28 cellular contexts compared by ENCODE assay signal in genomic region chr5:16756692-16757091, GRCh38.
"Had no signal": no experiment of that assay in that cellular context is flagged by ENCODE, and none has a peak within 500 bp of the region (broad histone marks: within the 10 kb centered on the region; RNA-seq: fewer than 3 reads in every experiment).

No MANE protein-coding gene starts in this region.

- H3K27ac Mint-ChIP-seq: immature natural killer cell; mesothelial cell of epicardium; naive B cell; natural killer cell; stimulated activated naive B cell treated with anti-CD40 and anti-IgM and Interleukin-4, amounts not matched to agents 10 μg/mL and 1 μg/mL and 100 μg/mL, for 72 hours had no signal

- FAIRE-seq: islet of Langerhans, kidney, urothelium cell line had no signal

- H3K27me3 ChIP-seq: ovary, right atrium auricular region, stomach, testis, thyroid gland, transverse colon, upper lobe of right lung had no signal

- H3K27ac ChIP-seq: left ventricle myocardium inferior, ovary, right atrium auricular region, skin epidermis, testis, thyroid gland, transverse colon, upper lobe of right lung had no signal

- DNase-seq: hypothalamus; immature natural killer cell; kidney; left ventricle myocardium inferior; mesendoderm; naive B cell; natural killer cell; nephron progenitor cell; ovary; stimulated activated CD4-positive, alpha-beta T cell treated with anti-CD3 and anti-CD28 coated beads, Interleukin-12 subunit alpha, Interleukin-12 subunit beta, amount 100 ng/mL, for 4 hours; stimulated activated CD4-positive, alpha-beta T cell treated with anti-CD3 and anti-CD28 coated beads, Interleukin-15, amount 100 ng/mL, for 24 hours; stimulated activated CD4-positive, alpha-beta T cell treated with anti-CD3 and anti-CD28 coated beads, Interleukin-2, amount 100 ng/mL, for 24 hours; stimulated activated CD4-positive, alpha-beta T cell treated with anti-CD3 and anti-CD28 coated beads, Interleukin-4, amount 100 ng/mL, for 1 hour; stimulated activated naive B cell treated with anti-CD40 and anti-IgM and Interleukin-4, amounts not matched to agents 10 μg/mL and 1 μg/mL and 100 μg/mL, for 72 hours; stimulated activated naive CD8-positive, alpha-beta T cell treated with anti-CD3 and anti-CD28 coated beads, Interleukin-15, Interleukin-2, amounts not matched to agents 100 U/mL and 50 U/mL, for 24 hours; stomach; testis; thyroid gland; transverse colon; upper lobe of right lung had no signal

- H3K36me3 Mint-ChIP-seq: immature natural killer cell; naive B cell; natural killer cell; stimulated activated naive B cell treated with anti-CD40 and anti-IgM and Interleukin-4, amounts not matched to agents 10 μg/mL and 1 μg/mL and 100 μg/mL, for 72 hours had no signal

- H3K36me3 ChIP-seq: ovary, right atrium auricular region had no signal

- H3K9me3 Mint-ChIP-seq: immature natural killer cell; naive B cell; natural killer cell; stimulated activated naive B cell treated with anti-CD40 and anti-IgM and Interleukin-4, amounts not matched to agents 10 μg/mL and 1 μg/mL and 100 μg/mL, for 72 hours had no signal

- H3K4me3 ChIP-seq: left ventricle myocardium inferior, lung, ovary, right atrium auricular region, skin epidermis, stomach, testis, thyroid gland, transverse colon, upper lobe of right lung had no signal

- ATAC-seq: natural killer cell; sciatic nerve; stimulated activated naive B cell treated with anti-CD40 and anti-IgM and Interleukin-4, amounts not matched to agents 10 μg/mL and 1 μg/mL and 100 μg/mL, for 72 hours; stimulated activated naive CD8-positive, alpha-beta T cell treated with anti-CD3 and anti-CD28 coated beads, Interleukin-15, Interleukin-2, amounts not matched to agents 100 U/mL and 50 U/mL, for 24 hours; upper lobe of right lung had no signal

- H3K4me3 Mint-ChIP-seq: mesothelial cell of epicardium; naive B cell; natural killer cell; nephron progenitor cell; stimulated activated naive B cell treated with anti-CD40 and anti-IgM and Interleukin-4, amounts not matched to agents 10 μg/mL and 1 μg/mL and 100 μg/mL, for 72 hours had no signal

- H3K27me3 Mint-ChIP-seq: naive B cell; progenitor cell of endocrine pancreas; stimulated activated naive B cell treated with anti-CD40 and anti-IgM and Interleukin-4, amounts not matched to agents 10 μg/mL and 1 μg/mL and 100 μg/mL, for 72 hours had no signal

- H3K4me1 ChIP-seq: left ventricle myocardium inferior, right atrium auricular region, testis, thyroid gland, upper lobe of right lung had no signal

- H3K9me3 ChIP-seq: left ventricle myocardium inferior, ovary, right atrium auricular region, stomach, testis, thyroid gland, transverse colon, upper lobe of right lung had no signal
